Comparison of ENCODE assay signal across 16 cellular contexts in the genomic region with DNA sequence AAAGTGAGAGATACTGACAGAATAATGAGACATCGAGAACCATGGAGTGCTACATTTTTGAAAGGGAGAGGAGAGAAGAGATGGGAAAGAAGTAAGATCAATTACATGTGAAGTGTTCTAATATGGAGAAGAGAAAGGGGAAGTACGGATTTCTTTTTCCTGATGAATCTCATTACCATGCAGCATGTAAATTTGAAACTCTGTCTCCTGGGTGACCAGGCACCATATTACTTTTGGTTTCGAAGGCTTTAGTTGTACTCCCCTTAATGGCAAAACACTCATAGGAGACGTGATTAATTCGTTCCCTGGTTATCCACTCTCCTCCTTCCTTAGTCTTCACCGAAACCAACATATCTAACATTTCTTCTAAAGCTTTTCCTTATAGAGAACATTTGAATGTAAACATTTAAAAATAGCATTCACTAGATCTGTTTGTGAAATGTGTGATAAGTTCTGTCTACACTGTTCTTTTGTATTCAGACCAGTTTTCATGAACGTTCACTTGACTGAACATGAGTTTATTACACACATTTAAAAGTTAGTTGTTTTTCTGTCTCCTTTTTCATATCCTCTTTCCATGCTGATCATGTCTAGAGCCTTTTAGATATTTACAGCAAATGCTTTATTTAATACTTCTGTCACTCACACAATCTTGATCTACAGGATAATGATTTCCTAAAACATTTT.
DNase-seq lines count a peak whose midpoint lies in the region; ATAC-seq and TF ChIP-seq lines count a peak whose summit lies in the region.
"Had no signal": no experiment of that assay in that cellular context is flagged by ENCODE, and none has a peak within 500 bp of the region (broad histone marks: within the 10 kb centered on the region; RNA-seq: fewer than 3 reads in every experiment).

No MANE protein-coding gene starts in this region.

- no peaks in the 10 kb centered on the region for H3K9me3 ChIP-seq in Peyer's patch

- TF ChIP-seq POLR2A in GM18505 (IDR thresholded peaks at IDR 0.05; ENCODE audit: borderline replicate concordance, extremely low read depth, insufficient read depth, insufficient read length) (no peak), Peyer's patch (IDR thresholded peaks at IDR 0.05) (no peak), erythroblast (IDR thresholded peaks at IDR 0.05; ENCODE audit: low read length) (no peak)

- TF ChIP-seq CTCF in Peyer's patch (IDR thresholded peaks at IDR 0.05) = no peak

- DNase-seq in MV-4-11 (lab: John Stamatoyannopoulos, UW) (peak; percentile 76), HuH-7 (ENCODE audit: low spot score) (no peak), NCI-H748 (lab: John Stamatoyannopoulos, UW; ENCODE audit: unreplicated experiment) (no peak), Peyer's patch (no peak), erythroblast (lab: John Stamatoyannopoulos, UW) (no peak)
- DNase-seq: activated naive CD4-positive, alpha-beta T cell treated with anti-CD3 and anti-CD28 coated beads, Interleukin-2, amount 50 U/mL, for 16 hours; NCI-H2107; occipital lobe; Right ventricle myocardium superior; stimulated activated CD4-positive, alpha-beta T cell treated with anti-CD3 and anti-CD28 coated beads, Interleukin-2, amount 100 ng/mL, for 24 hours had no signal

- no peak overlapping the region for H3K27ac ChIP-seq in Peyer's patch
- H3K27ac ChIP-seq: BLaER1 treated with 17β-estradiol and CSF1 and Interleukin-3, amounts not matched to agents 10 nM and 100 nM; coronary artery had no signal

- no peak overlapping the region for H3K4me3 ChIP-seq in Peyer's patch
- H3K4me3 ChIP-seq: BLaER1 treated with 17β-estradiol and CSF1 and Interleukin-3, amounts not matched to agents 10 nM and 100 nM; coronary artery had no signal

- ATAC-seq in GM18505 (IDR thresholded peaks at IDR 0.05; ENCODE audit: unreplicated experiment) (peak; percentile 88), GM19468 (IDR thresholded peaks at IDR 0.05; ENCODE audit: extremely low read depth, unreplicated experiment) (peak; percentile 85), HG03025 (IDR thresholded peaks at IDR 0.05; ENCODE audit: low FRiP score, unreplicated experiment) (peak; percentile 92)
- ATAC-seq: left lobe of liver had no signal

- no peaks in the 10 kb centered on the region for H3K36me3 ChIP-seq in Peyer's patch
- H3K36me3 ChIP-seq: BLaER1 treated with 17β-estradiol and CSF1 and Interleukin-3, amounts not matched to agents 10 nM and 100 nM had no signal

- no peaks in the 10 kb centered on the region for H3K4me1 ChIP-seq in Peyer's patch
- H3K4me1 ChIP-seq: BLaER1 treated with 17β-estradiol and CSF1 and Interleukin-3, amounts not matched to agents 10 nM and 100 nM had no signal

- H3K27me3 ChIP-seq in Peyer's patch = no peaks in the 10 kb centered on the region
- H3K27me3 ChIP-seq: BLaER1 treated with 17β-estradiol and CSF1 and Interleukin-3, amounts not matched to agents 10 nM and 100 nM had no signal
